In the genomic region with DNA sequence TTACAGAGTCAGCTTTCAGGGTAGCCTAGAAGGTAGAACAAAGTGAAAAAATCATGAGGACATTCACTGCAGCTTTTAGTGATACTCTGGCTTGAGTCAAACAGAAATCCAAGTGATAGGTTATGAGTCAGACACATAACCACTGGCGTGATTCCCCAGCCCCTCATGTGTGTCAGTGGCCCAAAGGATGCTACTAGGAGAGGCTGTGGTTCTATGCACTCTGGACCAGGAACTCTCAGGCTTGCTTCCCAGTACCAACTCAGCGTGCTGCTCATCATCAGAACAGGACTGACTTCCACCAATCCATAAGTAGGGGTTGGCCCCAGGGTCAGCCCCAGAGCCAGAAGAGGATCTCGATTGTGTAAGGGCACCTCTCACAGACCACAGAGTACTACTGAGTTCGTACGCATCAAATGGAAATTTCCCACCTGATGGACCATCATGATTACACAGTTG, we compare ENCODE assay signal across 11 cellular contexts.
DNase-seq lines count a peak whose midpoint lies in the region; ATAC-seq, FAIRE-seq and TF ChIP-seq lines count a peak whose summit lies in the region.
"Had no signal": no experiment of that assay in that cellular context is flagged by ENCODE, and none has a peak within 500 bp of the region (broad histone marks: within the 10 kb centered on the region; RNA-seq: fewer than 3 reads in every experiment).

No MANE protein-coding gene starts in this region.

- peak; percentile 92 for FAIRE-seq in GM12891 (lab: Jason Lieb, UNC)
- FAIRE-seq: HepG2 had no signal

- no peak overlapping the region for H3K27ac ChIP-seq in lower lobe of right lung

- H3K4me1 ChIP-seq in lower lobe of right lung, result no peaks in the 10 kb centered on the region

- no peak for TF ChIP-seq POLR2A in GM12891 (IDR thresholded peaks at IDR 0.05; ENCODE audit: low read depth, low read length)

- no peaks in the 10 kb centered on the region for H3K36me3 ChIP-seq in lower lobe of right lung

- intact Hi-C loops in lower lobe of right lung (cut with DNase I), result no loop called here

- H3K9me3 ChIP-seq in lower lobe of right lung, result no peaks in the 10 kb centered on the region

- TF ChIP-seq CTCF in choroid plexus epithelial cell (conservative IDR thresholded peaks at IDR 0.05; ENCODE audit: low read depth, low read length) (no peak), lower lobe of right lung (IDR thresholded peaks at IDR 0.05) (no peak)

- DNase-seq in GM12891 (ENCODE audit: insufficient read length, low spot score), result no peak
- peak; percentile 8 for DNase-seq in choroid plexus epithelial cell (ENCODE audit: low read depth)
- DNase-seq in Ammon's horn (ENCODE audit: low spot score), result no peak
- no peak for DNase-seq in DMS79 treated with DMSO at 0.1 percent for 48 hours (lab: John Stamatoyannopoulos, UW)
- DNase-seq in A172 (ENCODE audit: low spot score), result no peak
- DNase-seq in lower lobe of right lung, result no peak
- DNase-seq: DMS153, T-cell had no signal

- no peaks in the 10 kb centered on the region for H3K27me3 ChIP-seq in lower lobe of right lung (ENCODE audit: low read depth)

- ATAC-seq in GM21367 (IDR thresholded peaks at IDR 0.05; ENCODE audit: unreplicated experiment) (peak; percentile 63), HG03439 (IDR thresholded peaks at IDR 0.05; ENCODE audit: unreplicated experiment) (peak; percentile 80), lower lobe of right lung (no peak)
- ATAC-seq: HepG2 had no signal

- H3K4me3 ChIP-seq in choroid plexus epithelial cell (ENCODE audit: low read depth, low read length) (no peak overlapping the region), lower lobe of right lung (no peak overlapping the region)

TF ChIP-seq in GM12891, 5 proteins besides CTCF, POLR2A, EP300 and RAD21:
- TF ChIP-seq SPI1 (IDR thresholded peaks at IDR 0.05; ENCODE audit: low read depth, low read length) (no peak), POU2F2 (IDR thresholded peaks at IDR 0.05; ENCODE audit: low read depth, low read length) (peak; percentile 45; the same call in 1 of the 2 replicates)

Comparison
In these comparisons a context has a peak if more than half of its experiments do, and no peak if none do; other contexts are left out.
1. ATAC-seq: peak in GM21367 (single experiment) and HG03439 (single experiment); none in lower lobe of right lung (0 of 2).